In the genomic region with DNA sequence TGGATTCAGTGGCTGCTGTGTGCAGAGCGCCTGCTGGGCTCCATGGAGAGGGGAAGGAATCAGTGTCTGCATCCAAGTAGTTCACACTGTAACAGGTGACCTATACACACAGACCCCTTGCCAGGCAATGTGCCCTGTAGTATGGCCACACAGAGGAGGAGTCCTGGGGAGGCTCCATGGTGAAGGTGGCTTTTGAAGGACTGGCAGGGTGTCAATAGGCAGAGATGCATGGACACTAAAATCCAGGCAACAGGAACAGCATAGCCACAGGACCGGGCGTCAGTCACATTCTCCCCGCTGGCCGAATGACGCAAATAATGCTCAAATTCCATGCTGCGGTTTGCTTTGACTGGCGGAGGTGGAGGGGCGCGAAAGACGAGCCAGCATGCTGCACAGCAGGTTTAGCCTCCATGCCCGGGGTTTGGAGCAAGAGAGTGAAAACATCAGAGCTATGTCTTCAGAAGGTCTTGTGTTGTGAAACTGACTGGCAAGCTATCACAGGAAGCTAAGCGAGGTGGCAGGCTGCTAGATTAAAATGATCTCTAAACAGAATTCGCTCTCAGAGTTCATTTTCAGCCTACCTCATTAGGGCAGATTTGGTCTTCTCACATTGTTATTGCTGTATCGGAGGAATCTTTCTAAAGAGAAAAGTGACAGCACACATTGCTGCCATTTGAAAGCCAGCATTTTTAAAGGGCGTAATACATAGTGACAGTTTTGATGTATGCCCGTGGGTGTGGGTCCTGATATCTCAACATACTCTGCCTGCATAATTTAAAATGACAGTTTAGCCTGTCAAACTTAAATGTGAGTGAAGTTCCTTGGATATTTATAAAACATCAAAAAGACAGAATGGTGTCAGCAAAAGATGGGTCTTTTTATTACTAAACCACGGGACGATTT, we compare ENCODE assay signal across 8 cellular contexts. TPM values are rescaled to one million over a fixed set of nuclear protein-coding genes. Genes with fewer than 3 reads are reported as not detected.
DNase-seq lines count a peak whose midpoint lies in the region; ATAC-seq, FAIRE-seq and TF ChIP-seq lines count a peak whose summit lies in the region.

No MANE protein-coding gene starts in this region.

- POLR2A ChIA-PET in GM12878 (lab: Charles Lee) = interaction anchor here (0.6 to 1.1 kb wide), 3 partner anchors 8 to 841 kb away, joined by 3 to 6 read pairs (median 3); no protein-coding TSS in a partner anchor

- H3K4me3 ChIP-seq in GM12878 (peak overlapping the region; percentile 99), iPS-18c (ENCODE audit: insufficient read depth, low read depth, low read length) (peak overlapping the region; percentile 1; the same call in 1 of the 2 replicates), gastrocnemius medialis (peak overlapping the region; percentile 72 to 92 (median 84))

- H4K20me1 ChIP-seq in GM12878 (ENCODE audit: control insufficient read depth, insufficient read depth) = no peaks in the 10 kb centered on the region

- peaks cover 24% of the 10 kb centered on the region for H3K79me2 ChIP-seq in GM12878 (ENCODE audit: control insufficient read depth, insufficient read depth, low read length)

- H3K9me3 Mint-ChIP-seq in T-helper 2 cell treated with Interferon-gamma antibody and Interleukin-4, amounts not matched to agents 5 μg/mL and 100 μg/mL, for 36 hours = no peaks in the 10 kb centered on the region

- CTCF ChIA-PET in GM12878 (lab: Yijun Ruan, JAX) = interaction anchor here (1.1 to 2.1 kb wide), 4 partner anchors 22 to 117 kb away, joined by 3 to 6 read pairs (median 3); no protein-coding TSS in a partner anchor

- peaks cover 3% of the 10 kb centered on the region for H3K27me3 Mint-ChIP-seq in T-helper 2 cell treated with Interferon-gamma antibody and Interleukin-4, amounts not matched to agents 5 μg/mL and 100 μg/mL, for 36 hours (ENCODE audit: low read depth)

- H3K4me3 Mint-ChIP-seq in T-helper 2 cell treated with Interferon-gamma antibody and Interleukin-4, amounts not matched to agents 5 μg/mL and 100 μg/mL, for 36 hours = peak overlapping the region; percentile 100

- H3K4me1 Mint-ChIP-seq in T-helper 2 cell treated with Interferon-gamma antibody and Interleukin-4, amounts not matched to agents 5 μg/mL and 100 μg/mL, for 36 hours (ENCODE audit: low read depth) = peaks cover 23% of the 10 kb centered on the region

- H3K27ac ChIP-seq in GM12878 (ENCODE audit: control insufficient read depth, insufficient read depth) (no peak overlapping the region), gastrocnemius medialis (peak overlapping the region; percentile 90 to 99 (median 96))

- no TSS peak for BruUV-seq in GM12878 (replicated peaks; lab: Mats Ljungman, UMichigan)

- peak overlapping the region; percentile 100 for H3K27ac Mint-ChIP-seq in T-helper 2 cell treated with Interferon-gamma antibody and Interleukin-4, amounts not matched to agents 5 μg/mL and 100 μg/mL, for 36 hours

- H3K9me3 ChIP-seq in GM12878 (replicated peaks; ENCODE audit: control insufficient read depth, insufficient read depth, low read length) (no peaks in the 10 kb centered on the region), iPS-18c (ENCODE audit: control insufficient read depth, insufficient read depth, low read length) (no peaks in the 10 kb centered on the region), gastrocnemius medialis (no peaks in the 10 kb centered on the region)

- H3K4me1 ChIP-seq in GM12878 (ENCODE audit: control insufficient read depth, insufficient read depth, low read length) = peaks cover 17% of the 10 kb centered on the region
- peaks cover 14 to 29% of the 10 kb centered on the region in 2 donors for H3K4me1 ChIP-seq in gastrocnemius medialis

- peak overlapping the region; percentile 99 for H2AFZ ChIP-seq in GM12878 (ENCODE audit: control insufficient read depth, low read depth, low read length)

- RAD21 ChIA-PET in GM12878 (lab: Charles Lee; ENCODE audit: unreplicated experiment) = interaction anchor here (1.2 kb wide), 1 partner anchor 88 kb away, joined by 3 read pairs; no protein-coding TSS in a partner anchor

- under 1% methylated on average over 19 of the region's 19 CpGs for WGBS in GM12878 (ENCODE audit: insufficient coverage, insufficient replicate concordance, low lambda C conversion rate, missing lambda C conversion rate)

- intact Hi-C loops in GM12878 (cut with micrococcal nuclease; ENCODE audit: unreplicated experiment) = loop anchor here (5.0 kb wide), 1 partner anchor 57 kb away; the partner anchor contains the start of gene MPPE1
- intact Hi-C loops in gastrocnemius medialis (cut with DNase I; ENCODE audit: low total_unique reads) = loop anchor here (1.0 to 10.0 kb wide), 7 partner anchors 10 to 1315 kb away; partner anchors contain the start of genes IMPA2 and SEH1L

- in situ Hi-C loops in GM12878 (cut with MboI) (no loop called here), gastrocnemius medialis (cut with MboI; ENCODE audit: low sequenced_read_pairs in 4 of 4) (loop anchor here in 2 of 4 donors (10.0 to 25.0 kb wide), 2 partner anchors 145 to 663 kb away; no protein-coding TSS in a partner anchor)

- H3K36me3 Mint-ChIP-seq in T-helper 2 cell treated with Interferon-gamma antibody and Interleukin-4, amounts not matched to agents 5 μg/mL and 100 μg/mL, for 36 hours (ENCODE audit: low read depth) = peaks cover 7% of the 10 kb centered on the region

- TF ChIP-seq EP300 in GM12878 (IDR thresholded peaks at IDR 0.05; ENCODE audit: borderline replicate concordance in 1 of 2, control insufficient read depth in 1 of 2, low read depth in 2 of 2, low read length in 2 of 2) = peak in 1 of 2 experiments; percentile 27; a peak in 1 of 4 replicates

- H3K4me2 ChIP-seq in GM12878 (ENCODE audit: control insufficient read depth, insufficient read depth) = peak overlapping the region; percentile 100

- ATAC-seq in GM12878 (peak; percentile 40), gastrocnemius medialis (peak; percentile 76 to 77)

- H3K36me3 ChIP-seq in GM12878 (ENCODE audit: control insufficient read depth in 2 of 2, insufficient read depth in 2 of 2, low read length in 1 of 2) (no peaks in the 10 kb centered on the region), gastrocnemius medialis (peaks cover 0 to 22% of the 10 kb centered on the region in 2 donors)

- no peak for TF ChIP-seq POLR2A in GM12878 (IDR thresholded peaks at IDR 0.05; ENCODE audit: low read depth, low read length)
- peak; percentile 41 to 61 for TF ChIP-seq POLR2A in gastrocnemius medialis (IDR thresholded peaks at IDR 0.05)

- peak; percentile 46 for DNase-seq in COR-L47 (lab: John Stamatoyannopoulos, UW)
- DNase-seq in M059J (ENCODE audit: low read depth) = peak; percentile 94
- DNase-seq in T-helper 2 cell treated with Interferon-gamma antibody and Interleukin-4, amounts not matched to agents 5 μg/mL and 100 μg/mL, for 36 hours (ENCODE audit: low spot score) = peak; percentile 47
- DNase-seq in GM12878 (ENCODE audit: low read depth, low spot score) = no peak
- DNase-seq in gastrocnemius medialis = peak; percentile 82 to 96
- no peak for DNase-seq in cortex of kidney (lab: John Stamatoyannopoulos, UW)
- DNase-seq in GOT3 (lab: John Stamatoyannopoulos, UW) = no peak

- SMC1A ChIA-PET in GM12878 (lab: Charles Lee; ENCODE audit: uncharacterized antibody, unreplicated experiment) = interaction anchor here (1.0 to 1.6 kb wide), 2 partner anchors 36 to 88 kb away, joined by 3 to 4 read pairs; no protein-coding TSS in a partner anchor

- H3K9ac ChIP-seq in GM12878 (ENCODE audit: control insufficient read depth, insufficient read depth, low read length) = peak overlapping the region; percentile 91

- TF ChIP-seq RAD21 in GM12878 (IDR thresholded peaks at IDR 0.05; ENCODE audit: insufficient read depth, low read depth, low read length) = no peak

- no peak for TF ChIP-seq CTCF in GM12878 (IDR thresholded peaks at IDR 0.05 in 2 of 3, conservative IDR thresholded peaks at IDR 0.05 in 1 of 3; ENCODE audit: control insufficient read depth in 2 of 3, extremely low read depth in 1 of 3, insufficient read depth in 1 of 3, low read depth in 3 of 3, low read length in 3 of 3)
- TF ChIP-seq CTCF in gastrocnemius medialis (IDR thresholded peaks at IDR 0.05 in 4 of 5, conservative IDR thresholded peaks at IDR 0.05 in 1 of 5) = no peak

- H3K27me3 ChIP-seq in GM12878 (replicated peaks in 1 of 2; ENCODE audit: control insufficient read depth in 2 of 2, insufficient read depth in 2 of 2, low read length in 1 of 2) (no peaks in the 10 kb centered on the region; a peak in 1 of 4 replicates), gastrocnemius medialis (no peaks in the 10 kb centered on the region)

- FAIRE-seq in GM12878 (lab: Jason Lieb, UNC) = peak; percentile 73

RNA-seq across cellular contexts. Expression of gene CHMP1B, which starts 1.1 kb away (rescaled TPM):
- 33.0 and 50.2 TPM in 2 replicates for total RNA-seq in M059J (2014; rRNA removed; shearing (Covaris generic))
- total RNA-seq in GM12878 (2013; cell fraction: nucleolus; rRNA removed) = 23.6 and 24.0 TPM in 2 replicates
- total RNA-seq in GM12878 (2014; rRNA removed) (17.8 and 21.1 TPM in 2 replicates), GM12878 (2014; rRNA removed; fragmentation: Illumina TruSeq; extraction: Trizol) (19.0 and 19.9 TPM in 2 replicates), GM12878 (2021) (14.4 and 15.1 TPM in 2 replicates), gastrocnemius medialis (100 to 1,000 TPM; 347 to 634 (median 407) TPM)
- 10.6 TPM for polyA plus RNA-seq in GM12878 (2011; ENCODE audit: low read depth)
- polyA plus RNA-seq in GM12878 (2011; rRNA removed) (20.4 and 25.7 TPM in 2 replicates), GM12878 (2014; fragmentation: Illumina TruSeq; extraction: Trizol) (15.4 and 18.1 TPM in 2 replicates), GM12878 (2014; fragmentation: Nextera tagmentation; extraction: Ambion mirVana) (10 to 100 TPM in 1 of 2 experiments, 1 to 10 TPM in 1; 8.5 to 12.1 TPM), GM12878 (2014; rRNA removed) (17.4 and 20.1 TPM in 2 replicates), GM12878 (2016; fragmentation: Nextera tagmentation; extraction: Ambion mirVana) (10 to 100 TPM; 22.0 to 24.0 TPM)
- 17.4 and 20.5 TPM in 2 replicates for polyA plus RNA-seq in GM12878 (2011; cell fraction: cytosol; rRNA removed)
- 10.6 and 13.5 TPM in 2 replicates for polyA plus RNA-seq in GM12878 (2011; cell fraction: nucleus; rRNA removed)
- 15.8 and 16.9 TPM in 2 replicates for polyA plus RNA-seq in GM12878 (2012)
- 13.7 and 15.6 TPM in 2 replicates for polyA minus RNA-seq in GM12878 (2011; rRNA and poly(A)+ RNA removed)
- 6.0 and 9.0 TPM in 2 replicates for polyA minus RNA-seq in GM12878 (2011; cell fraction: cytosol; rRNA and poly(A)+ RNA removed)
- polyA minus RNA-seq in GM12878 (2011; cell fraction: nucleus; rRNA and poly(A)+ RNA removed) = 8.1 and 9.9 TPM in 2 replicates

RNA-seq across cellular contexts. Expression of gene MPPE1, which starts 58.0 kb away (rescaled TPM):
- 34.7 and 35.9 TPM in 2 replicates for total RNA-seq in M059J (2014; rRNA removed; shearing (Covaris generic))
- 62.0 and 65.4 TPM in 2 replicates for total RNA-seq in GM12878 (2013; cell fraction: nucleolus; rRNA removed)
- total RNA-seq in GM12878 (2014; rRNA removed) (24.9 and 26.4 TPM in 2 replicates), GM12878 (2014; rRNA removed; fragmentation: Illumina TruSeq; extraction: Trizol) (14.5 and 17.5 TPM in 2 replicates), GM12878 (2021) (24.0 and 31.5 TPM in 2 replicates), gastrocnemius medialis (10 to 100 TPM; 11.0 to 33.6 (median 24.8) TPM)
- 12.3 TPM for polyA plus RNA-seq in GM12878 (2011; ENCODE audit: low read depth)
- polyA plus RNA-seq in GM12878 (2011; rRNA removed) (32.3 and 33.5 TPM in 2 replicates), GM12878 (2014; fragmentation: Illumina TruSeq; extraction: Trizol) (18.6 and 19.5 TPM in 2 replicates), GM12878 (2014; fragmentation: Nextera tagmentation; extraction: Ambion mirVana) (10 to 100 TPM; 13.8 to 15.6 TPM), GM12878 (2014; rRNA removed) (27.7 and 33.6 TPM in 2 replicates), GM12878 (2016; fragmentation: Nextera tagmentation; extraction: Ambion mirVana) (10 to 100 TPM; 30.3 to 34.5 TPM)
- polyA plus RNA-seq in GM12878 (2011; cell fraction: cytosol; rRNA removed) = 16.8 and 24.6 TPM in 2 replicates
- polyA plus RNA-seq in GM12878 (2011; cell fraction: nucleus; rRNA removed) = 75.7 and 80.6 TPM in 2 replicates
- 14.2 and 17.6 TPM in 2 replicates for polyA plus RNA-seq in GM12878 (2012)
- 22.8 and 26.5 TPM in 2 replicates for polyA minus RNA-seq in GM12878 (2011; rRNA and poly(A)+ RNA removed)
- 7.2 and 12.5 TPM in 2 replicates for polyA minus RNA-seq in GM12878 (2011; cell fraction: cytosol; rRNA and poly(A)+ RNA removed)
- polyA minus RNA-seq in GM12878 (2011; cell fraction: nucleus; rRNA and poly(A)+ RNA removed) = 21.8 and 43.2 TPM in 2 replicates

Comparison
In these comparisons a context has a peak if more than half of its experiments do, and no peak if none do; other contexts are left out.
1. DNase-seq: peak in COR-L47 (single experiment), M059J (single experiment), T-helper 2 cell treated with Interferon-gamma antibody and Interleukin-4, amounts not matched to agents 5 μg/mL and 100 μg/mL, for 36 hours (single experiment) and gastrocnemius medialis (2 of 2); none in GM12878 (single experiment), cortex of kidney (single experiment) and GOT3 (single experiment).
2. H3K4me3 ChIP-seq: peak in every context shown above with its lines; median percentile 99 in GM12878; 84 in gastrocnemius medialis; 1 in iPS-18c.